In genomic region chr22:31951201-31952093, GRCh38 we compare ENCODE assay signal across 9 cellular contexts. TPM values are rescaled to one million over a fixed set of nuclear protein-coding genes. Genes with fewer than 3 reads are reported as not detected.
DNase-seq lines count a peak whose midpoint lies in the region; ATAC-seq and TF ChIP-seq lines count a peak whose summit lies in the region.
"Had no signal": no experiment of that assay in that cellular context is flagged by ENCODE, and none has a peak within 500 bp of the region (broad histone marks: within the 10 kb centered on the region; RNA-seq: fewer than 3 reads in every experiment).

No MANE protein-coding gene starts in this region.

- H3K27me3 ChIP-seq in left ventricle myocardium inferior (ENCODE audit: low read depth) = no peaks in the 10 kb centered on the region

- peak overlapping the region; percentile 77 for H3K4me3 Mint-ChIP-seq in activated T-helper 17 cell treated with anti-CD3 and anti-CD28 coated beads, Interleukin-2, amount 50 U/mL, for 72 hours
- H3K4me3 Mint-ChIP-seq in stimulated activated naive B cell treated with anti-CD40 and anti-IgM and Interleukin-4, amounts not matched to agents 10 μg/mL and 1 μg/mL and 100 μg/mL, for 72 hours = no peak overlapping the region

- H3K27ac Mint-ChIP-seq in activated T-helper 17 cell treated with anti-CD3 and anti-CD28 coated beads, Interleukin-2, amount 50 U/mL, for 72 hours = peak overlapping the region; percentile 92
- H3K27ac Mint-ChIP-seq in stimulated activated naive B cell treated with anti-CD40 and anti-IgM and Interleukin-4, amounts not matched to agents 10 μg/mL and 1 μg/mL and 100 μg/mL, for 72 hours = peak overlapping the region; percentile 56

- H3K36me3 Mint-ChIP-seq in activated T-helper 17 cell treated with anti-CD3 and anti-CD28 coated beads, Interleukin-2, amount 50 U/mL, for 72 hours (ENCODE audit: low read depth) = peaks cover 96% of the 10 kb centered on the region
- H3K36me3 Mint-ChIP-seq in stimulated activated naive B cell treated with anti-CD40 and anti-IgM and Interleukin-4, amounts not matched to agents 10 μg/mL and 1 μg/mL and 100 μg/mL, for 72 hours = peaks cover 27 to 48% of the 10 kb centered on the region in 2 donors

- TF ChIP-seq CTCF in left ventricle myocardium inferior (IDR thresholded peaks at IDR 0.05; ENCODE audit: borderline replicate concordance) = no peak

- H3K27ac ChIP-seq in left ventricle myocardium inferior (replicated peaks) = peak overlapping the region; percentile 70

- H3K27me3 Mint-ChIP-seq in activated T-helper 17 cell treated with anti-CD3 and anti-CD28 coated beads, Interleukin-2, amount 50 U/mL, for 72 hours = no peaks in the 10 kb centered on the region
- no peaks in the 10 kb centered on the region for H3K27me3 Mint-ChIP-seq in stimulated activated naive B cell treated with anti-CD40 and anti-IgM and Interleukin-4, amounts not matched to agents 10 μg/mL and 1 μg/mL and 100 μg/mL, for 72 hours

- H3K4me1 Mint-ChIP-seq in activated T-helper 17 cell treated with anti-CD3 and anti-CD28 coated beads, Interleukin-2, amount 50 U/mL, for 72 hours = peaks cover 63% of the 10 kb centered on the region
- peaks cover 31 to 47% of the 10 kb centered on the region in 2 donors for H3K4me1 Mint-ChIP-seq in stimulated activated naive B cell treated with anti-CD40 and anti-IgM and Interleukin-4, amounts not matched to agents 10 μg/mL and 1 μg/mL and 100 μg/mL, for 72 hours

- ATAC-seq in activated T-helper 17 cell treated with anti-CD3 and anti-CD28 coated beads, Interleukin-2, amount 50 U/mL, for 72 hours (replicated peaks) = peak; percentile 80
- peak in 1 of 2 donors; percentile 51 for ATAC-seq in stimulated activated naive B cell treated with anti-CD40 and anti-IgM and Interleukin-4, amounts not matched to agents 10 μg/mL and 1 μg/mL and 100 μg/mL, for 72 hours (replicated peaks)
- no peak for ATAC-seq in HG03139 (IDR thresholded peaks at IDR 0.05; ENCODE audit: unreplicated experiment)

- intact Hi-C loops in left ventricle myocardium inferior (cut with micrococcal nuclease) = loop anchor here (2.0 kb wide), 1 partner anchor 17 kb away; no protein-coding TSS in a partner anchor

- H3K36me3 ChIP-seq in left ventricle myocardium inferior = peaks cover 22% of the 10 kb centered on the region

- no peak overlapping the region for H3K4me3 ChIP-seq in left ventricle myocardium inferior

- DNase-seq in SIG-M5 treated with dmso at 0.1 percent for 504 hours (lab: John Stamatoyannopoulos, UW; ENCODE audit: unreplicated experiment) (peak; percentile 19), SIG-M5 (lab: John Stamatoyannopoulos, UW) (no peak), left ventricle myocardium inferior (no peak), iPS-NIHi7 (ENCODE audit: extremely low spot score) (no peak), NOMO-1 treated with dmso at 0.1 percent for 144 hours (lab: John Stamatoyannopoulos, UW; ENCODE audit: unreplicated experiment) (no peak)
- no peak for DNase-seq in stimulated activated naive B cell treated with anti-CD40 and anti-IgM and Interleukin-4, amounts not matched to agents 10 μg/mL and 1 μg/mL and 100 μg/mL, for 72 hours
- DNase-seq: NCI-H524 treated with DMSO at 0.1 percent for 48 hours had no signal

- no peaks in the 10 kb centered on the region for H3K9me3 ChIP-seq in left ventricle myocardium inferior (replicated peaks)

- H3K4me1 ChIP-seq in left ventricle myocardium inferior = peaks cover 89% of the 10 kb centered on the region

- H3K9me3 Mint-ChIP-seq in activated T-helper 17 cell treated with anti-CD3 and anti-CD28 coated beads, Interleukin-2, amount 50 U/mL, for 72 hours = peaks cover 4% of the 10 kb centered on the region
- H3K9me3 Mint-ChIP-seq in stimulated activated naive B cell treated with anti-CD40 and anti-IgM and Interleukin-4, amounts not matched to agents 10 μg/mL and 1 μg/mL and 100 μg/mL, for 72 hours = no peaks in the 10 kb centered on the region

RNA-seq across cellular contexts. Expression of gene YWHAH, which starts 7.1 kb away (rescaled TPM):
- total RNA-seq in activated T-helper 17 cell treated with anti-CD3 and anti-CD28 coated beads, Interleukin-2, amount 50 U/mL, for 72 hours = 100 to 1,000 TPM; 168 to 211 TPM
- total RNA-seq in left ventricle myocardium inferior = 67.2 TPM
